Comparison of ENCODE assay signal across 8 cellular contexts in the genomic region with DNA sequence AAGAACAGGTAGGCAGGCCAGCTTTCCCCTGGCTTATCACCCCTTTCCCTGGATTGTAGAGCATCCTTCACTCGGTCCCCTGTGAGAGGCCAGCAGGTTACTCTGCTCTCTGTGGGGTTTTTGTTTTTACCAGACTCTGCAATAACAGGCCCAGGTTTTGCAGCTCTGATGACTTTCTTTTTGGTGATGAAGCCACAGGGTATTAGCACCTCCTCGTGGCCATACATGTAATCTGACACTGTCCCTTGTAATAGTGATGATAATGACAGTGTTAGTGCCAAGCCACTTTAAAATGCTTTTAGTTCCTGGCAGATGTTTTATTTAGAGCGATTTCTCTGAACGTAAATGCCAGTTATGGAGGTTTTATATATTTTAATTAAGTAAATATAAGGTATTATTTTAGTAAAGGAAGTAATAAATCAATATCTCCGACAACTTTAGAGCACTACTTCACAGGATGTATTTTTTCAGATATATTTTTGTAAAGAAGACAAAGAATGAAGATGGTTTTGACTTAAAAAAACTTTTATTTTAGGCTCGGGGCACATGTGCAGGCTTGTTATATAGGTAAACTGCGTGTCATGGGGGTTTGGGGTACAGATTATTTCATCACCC. TPM values are rescaled to one million over a fixed set of nuclear protein-coding genes. Genes with fewer than 3 reads are reported as not detected.
DNase-seq lines count a peak whose midpoint lies in the region; ATAC-seq and TF ChIP-seq lines count a peak whose summit lies in the region.

No MANE protein-coding gene starts in this region.

- no peaks in the 10 kb centered on the region for H3K9me3 Mint-ChIP-seq in activated naive CD4-positive, alpha-beta T cell treated with anti-CD3 and anti-CD28 coated beads, Interleukin-2, amount 50 U/mL, for 72 hours

- ATAC-seq in activated naive CD4-positive, alpha-beta T cell treated with anti-CD3 and anti-CD28 coated beads, Interleukin-2, amount 50 U/mL, for 72 hours: peak; percentile 96 to 98
- peak; percentile 87 for ATAC-seq in Right ventricle myocardium superior (ENCODE audit: poor library complexity)

- TF ChIP-seq POLR2A in prostate gland (IDR thresholded peaks at IDR 0.05): no peak

- 8% methylated on average over 7 of the region's 7 CpGs for WGBS in prostate gland

- no peaks in the 10 kb centered on the region for H3K4me1 ChIP-seq in prostate gland (replicated peaks)

- no peak overlapping the region for H3K27ac Mint-ChIP-seq in activated naive CD4-positive, alpha-beta T cell treated with anti-CD3 and anti-CD28 coated beads, Interleukin-2, amount 50 U/mL, for 72 hours

- H3K36me3 ChIP-seq in prostate gland: no peaks in the 10 kb centered on the region

- H3K9me3 ChIP-seq in prostate gland: no peaks in the 10 kb centered on the region

- no peaks in the 10 kb centered on the region for H3K27me3 ChIP-seq in prostate gland (replicated peaks; ENCODE audit: insufficient read depth)

- intact Hi-C loops in Right ventricle myocardium superior (cut with DNase I) (loop anchor here (5.0 to 10.0 kb wide), 3 partner anchors 119 to 569 kb away; partner anchors contain the start of genes KARS1 and TERF2IP), prostate gland (cut with DNase I) (loop anchor here (2.0 to 10.0 kb wide), 2 partner anchors 291 to 569 kb away; no protein-coding TSS in a partner anchor)

- H3K27ac ChIP-seq in prostate gland: no peak overlapping the region

- H3K36me3 Mint-ChIP-seq in activated naive CD4-positive, alpha-beta T cell treated with anti-CD3 and anti-CD28 coated beads, Interleukin-2, amount 50 U/mL, for 72 hours: no peaks in the 10 kb centered on the region

- peak; percentile 87 for DNase-seq in GM12865 (ENCODE audit: low read depth)
- peak; percentile 57 for DNase-seq in HCEC 1CT
- DNase-seq in LoVo (ENCODE audit: low spot score): peak; percentile 70
- DNase-seq in SHP77 treated with DMSO at 0.1 percent for 48 hours (lab: John Stamatoyannopoulos, UW): peak; percentile 85
- peak in 1 of 2 donors; percentile 33 for DNase-seq in activated naive CD4-positive, alpha-beta T cell treated with anti-CD3 and anti-CD28 coated beads, Interleukin-2, amount 50 U/mL, for 72 hours (ENCODE audit: low spot score in 2 of 2)
- DNase-seq in Right ventricle myocardium superior: no peak
- DNase-seq in prostate gland (ENCODE audit: low spot score): peak; percentile 47
- no peak for DNase-seq in DMS79 (lab: John Stamatoyannopoulos, UW)

- H3K4me3 ChIP-seq in GM12865 (ENCODE audit: low read depth, low read length): no peak overlapping the region
- no peak overlapping the region for H3K4me3 ChIP-seq in prostate gland

- TF ChIP-seq CTCF in GM12865 (IDR thresholded peaks at IDR 0.05; ENCODE audit: insufficient read depth, low read depth, low read length, missing control alignments) (peak; percentile 87), prostate gland (IDR thresholded peaks at IDR 0.05) (peak; percentile 33 to 84 (median 68))

RNA-seq across cellular contexts. Expression of gene CPHXL, which starts 38.0 kb away (rescaled TPM):
- not detected for total RNA-seq in activated naive CD4-positive, alpha-beta T cell treated with anti-CD3 and anti-CD28 coated beads, Interleukin-2, amount 50 U/mL, for 72 hours
- total RNA-seq in Right ventricle myocardium superior: not detected
- not detected for total RNA-seq in prostate gland

Comparison
In these comparisons a context has a peak if more than half of its experiments do, and no peak if none do; other contexts are left out.
1. DNase-seq: peak in GM12865 (single experiment), HCEC 1CT (single experiment), LoVo (single experiment), SHP77 treated with DMSO at 0.1 percent for 48 hours (single experiment) and prostate gland (single experiment); none in Right ventricle myocardium superior (single experiment) and DMS79 (single experiment).